In the genomic region with DNA sequence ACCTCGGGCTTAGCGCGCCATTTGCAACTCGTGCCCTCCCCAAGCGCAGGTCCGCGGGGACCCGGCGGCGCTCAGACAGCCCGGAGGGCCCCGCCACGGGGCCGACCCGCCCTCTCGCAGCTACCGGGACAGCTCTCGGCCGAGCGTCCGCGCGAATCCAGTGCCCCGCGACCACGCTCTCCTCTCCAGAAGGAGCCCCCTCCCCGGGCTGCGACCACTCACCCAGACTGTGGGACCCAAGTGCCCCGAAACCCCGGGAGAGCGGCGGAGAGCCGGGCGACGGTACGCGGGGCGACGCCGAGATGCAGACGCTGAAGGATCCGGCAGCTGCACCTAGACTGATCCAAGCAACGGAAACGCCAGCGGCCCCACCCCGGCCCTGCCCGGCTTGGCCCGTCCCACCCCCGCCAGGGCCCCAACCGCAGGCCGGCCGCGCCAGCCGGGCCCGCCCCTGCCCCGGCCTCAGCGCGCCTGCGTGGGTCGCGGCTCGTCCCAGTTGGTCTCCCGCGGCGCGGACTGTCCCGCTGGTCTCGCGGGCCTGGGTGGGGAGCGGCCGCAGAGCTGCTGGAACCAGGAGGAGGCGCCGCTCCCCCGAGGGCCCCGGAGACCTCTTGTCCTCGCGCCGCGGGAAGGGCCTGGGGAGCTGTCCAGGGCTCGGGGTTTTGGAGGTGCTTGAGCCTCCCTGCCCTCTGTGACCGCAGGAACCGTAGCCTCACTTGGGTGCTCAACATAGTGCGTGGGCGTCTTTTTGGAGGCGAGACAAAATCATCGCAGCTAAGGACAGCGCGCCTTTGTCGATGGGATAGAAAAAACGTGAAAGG, we compare ENCODE assay signal across 8 cellular contexts. TPM values are rescaled to one million over a fixed set of nuclear protein-coding genes. Genes with fewer than 3 reads are reported as not detected.
DNase-seq lines count a peak whose midpoint lies in the region; ATAC-seq and TF ChIP-seq lines count a peak whose summit lies in the region.

A gene (minus strand): TSS at position 340 of the 821 bp plus-strand sequence. CDS start 391 bp downstream, outside the sequence.

- DNase-seq in AG08395 (ENCODE audit: low spot score) = peak; percentile 95
- DNase-seq in NCI-H510A treated with DMSO at 0.1 percent for 48 hours (lab: John Stamatoyannopoulos, UW) = peak; percentile 32
- peak; percentile 82 for DNase-seq in activated CD4-positive, alpha-beta T cell treated with anti-CD3 and anti-CD28 coated beads, Interleukin-2, amount 10 ng/mL, durations not matched to agents 7 days and 5 days
- DNase-seq in dermis blood vessel endothelial cell = peak; percentile 91
- peak; percentile 64 for DNase-seq in stimulated activated CD4-positive, alpha-beta T cell treated with anti-CD3 and anti-CD28 coated beads, Interleukin-4, amount 100 ng/mL, for 1 hour

- peak within 1 kb of the TSS; percentile 85 to 97 (median 95) for H3K4me3 ChIP-seq in liver (ENCODE audit: low read depth in 1 of 3, low read length in 3 of 3)

- peak; percentile 19 for TF ChIP-seq CTCF in liver (IDR thresholded peaks at IDR 0.05; ENCODE audit: low read depth, low read length, missing input control)

- peak; percentile 42 to 58 for TF ChIP-seq RAD21 in liver (IDR thresholded peaks at IDR 0.05)

- peak; percentile 86 for ATAC-seq in GM18861 (IDR thresholded peaks at IDR 0.05; ENCODE audit: unreplicated experiment)
- peak; percentile 87 for ATAC-seq in HG03066 (IDR thresholded peaks at IDR 0.05; ENCODE audit: low read depth, unreplicated experiment)

- H3K9ac ChIP-seq in liver (ENCODE audit: low read depth in 1 of 2, low read length in 2 of 2) = peak within 1 kb of the TSS; percentile 81 to 88

- H3K9me3 ChIP-seq in liver (ENCODE audit: control insufficient read depth in 4 of 4, low read length in 3 of 4) = no peaks in the 10 kb centered on the region

- H3K4me1 Mint-ChIP-seq in activated CD4-positive, alpha-beta T cell treated with anti-CD3 and anti-CD28 coated beads, Interleukin-2, amount 10 ng/mL, durations not matched to agents 7 days and 5 days = peaks cover 48% of the 10 kb centered on the region

- H3K27ac Mint-ChIP-seq in activated CD4-positive, alpha-beta T cell treated with anti-CD3 and anti-CD28 coated beads, Interleukin-2, amount 10 ng/mL, durations not matched to agents 7 days and 5 days = peak within 1 kb of the TSS; percentile 100

- peak within 1 kb of the TSS; percentile 87 to 96 for H3K27ac ChIP-seq in liver (ENCODE audit: low read depth in 1 of 2, low read length in 2 of 2)

- no peaks in the 10 kb centered on the region for H3K9me3 Mint-ChIP-seq in activated CD4-positive, alpha-beta T cell treated with anti-CD3 and anti-CD28 coated beads, Interleukin-2, amount 10 ng/mL, durations not matched to agents 7 days and 5 days

- H3K4me3 Mint-ChIP-seq in activated CD4-positive, alpha-beta T cell treated with anti-CD3 and anti-CD28 coated beads, Interleukin-2, amount 10 ng/mL, durations not matched to agents 7 days and 5 days = peak within 1 kb of the TSS; percentile 96

- CTCF ChIA-PET in activated CD4-positive, alpha-beta T cell treated with anti-CD3 and anti-CD28 coated beads, Interleukin-2, amount 10 ng/mL, durations not matched to agents 7 days and 5 days (lab: Charles Lee) = interaction anchor here (1.1 to 1.4 kb wide), 3 partner anchors 8 to 19 kb away, joined by 3 to 5 read pairs (median 4); no protein-coding TSS in a partner anchor

- no peaks in the 10 kb centered on the region for H3K36me3 ChIP-seq in liver (ENCODE audit: control insufficient read depth in 4 of 4, insufficient read depth in 3 of 4, low read depth in 1 of 4, low read length in 3 of 4)

- POLR2A ChIA-PET in activated CD4-positive, alpha-beta T cell treated with anti-CD3 and anti-CD28 coated beads, Interleukin-2, amount 10 ng/mL, durations not matched to agents 7 days and 5 days (lab: Charles Lee) = interaction anchor here (0.5 to 1.0 kb wide), 3 partner anchors 10 to 858 kb away, joined by 3 to 5 read pairs (median 3); no protein-coding TSS in a partner anchor

- no peaks in the 10 kb centered on the region for H3K27me3 ChIP-seq in liver (ENCODE audit: control insufficient read depth in 4 of 4, insufficient read depth in 4 of 4, low read length in 3 of 4)

- H3K36me3 Mint-ChIP-seq in activated CD4-positive, alpha-beta T cell treated with anti-CD3 and anti-CD28 coated beads, Interleukin-2, amount 10 ng/mL, durations not matched to agents 7 days and 5 days (ENCODE audit: low read depth) = peaks cover 31% of the 10 kb centered on the region

- H3K4me1 ChIP-seq in liver (ENCODE audit: control insufficient read depth in 4 of 4, insufficient read depth in 4 of 4, low read length in 3 of 4) = peaks cover 0 to 11% (median 9%) of the 10 kb centered on the region in 4 donors

- WGBS in liver = 1% methylated on average over 90 of the region's 90 CpGs

- peaks cover 40% of the 10 kb centered on the region for H3K27me3 Mint-ChIP-seq in activated CD4-positive, alpha-beta T cell treated with anti-CD3 and anti-CD28 coated beads, Interleukin-2, amount 10 ng/mL, durations not matched to agents 7 days and 5 days

TF ChIP-seq in liver, 16 proteins besides CTCF, POLR2A, EP300 and RAD21:
- TF ChIP-seq SP1 (IDR thresholded peaks at IDR 0.05) = no peak
- no peak for TF ChIP-seq YY1 (IDR thresholded peaks at IDR 0.05)
- no peak for TF ChIP-seq HNF4A (conservative IDR thresholded peaks at IDR 0.05)
- no peak for TF ChIP-seq FOXA1 (IDR thresholded peaks at IDR 0.05)
- no peak for TF ChIP-seq GABPA (IDR thresholded peaks at IDR 0.05 in 1 of 2, conservative IDR thresholded peaks at IDR 0.05 in 1 of 2)
- peak; percentile 45 for TF ChIP-seq TAF1 (conservative IDR thresholded peaks at IDR 0.05)
- TF ChIP-seq JUND (IDR thresholded peaks at IDR 0.05) = no peak
- peak; percentile 95 for TF ChIP-seq EGR1 (IDR thresholded peaks at IDR 0.05; ENCODE audit: low read depth in 2 of 2)
- TF ChIP-seq, protein P1, sequence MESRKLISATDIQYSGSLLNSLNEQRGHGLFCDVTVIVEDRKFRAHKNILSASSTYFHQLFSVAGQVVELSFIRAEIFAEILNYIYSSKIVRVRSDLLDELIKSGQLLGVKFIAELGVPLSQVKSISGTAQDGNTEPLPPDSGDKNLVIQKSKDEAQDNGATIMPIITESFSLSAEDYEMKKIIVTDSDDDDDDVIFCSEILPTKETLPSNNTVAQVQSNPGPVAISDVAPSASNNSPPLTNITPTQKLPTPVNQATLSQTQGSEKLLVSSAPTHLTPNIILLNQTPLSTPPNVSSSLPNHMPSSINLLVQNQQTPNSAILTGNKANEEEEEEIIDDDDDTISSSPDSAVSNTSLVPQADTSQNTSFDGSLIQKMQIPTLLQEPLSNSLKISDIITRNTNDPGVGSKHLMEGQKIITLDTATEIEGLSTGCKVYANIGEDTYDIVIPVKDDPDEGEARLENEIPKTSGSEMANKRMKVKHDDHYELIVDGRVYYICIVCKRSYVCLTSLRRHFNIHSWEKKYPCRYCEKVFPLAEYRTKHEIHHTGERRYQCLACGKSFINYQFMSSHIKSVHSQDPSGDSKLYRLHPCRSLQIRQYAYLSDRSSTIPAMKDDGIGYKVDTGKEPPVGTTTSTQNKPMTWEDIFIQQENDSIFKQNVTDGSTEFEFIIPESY (IDR thresholded peaks at IDR 0.05) = no peak
- TF ChIP-seq NR2F2 (IDR thresholded peaks at IDR 0.05) = peak; percentile 20
- TF ChIP-seq, protein P2, sequence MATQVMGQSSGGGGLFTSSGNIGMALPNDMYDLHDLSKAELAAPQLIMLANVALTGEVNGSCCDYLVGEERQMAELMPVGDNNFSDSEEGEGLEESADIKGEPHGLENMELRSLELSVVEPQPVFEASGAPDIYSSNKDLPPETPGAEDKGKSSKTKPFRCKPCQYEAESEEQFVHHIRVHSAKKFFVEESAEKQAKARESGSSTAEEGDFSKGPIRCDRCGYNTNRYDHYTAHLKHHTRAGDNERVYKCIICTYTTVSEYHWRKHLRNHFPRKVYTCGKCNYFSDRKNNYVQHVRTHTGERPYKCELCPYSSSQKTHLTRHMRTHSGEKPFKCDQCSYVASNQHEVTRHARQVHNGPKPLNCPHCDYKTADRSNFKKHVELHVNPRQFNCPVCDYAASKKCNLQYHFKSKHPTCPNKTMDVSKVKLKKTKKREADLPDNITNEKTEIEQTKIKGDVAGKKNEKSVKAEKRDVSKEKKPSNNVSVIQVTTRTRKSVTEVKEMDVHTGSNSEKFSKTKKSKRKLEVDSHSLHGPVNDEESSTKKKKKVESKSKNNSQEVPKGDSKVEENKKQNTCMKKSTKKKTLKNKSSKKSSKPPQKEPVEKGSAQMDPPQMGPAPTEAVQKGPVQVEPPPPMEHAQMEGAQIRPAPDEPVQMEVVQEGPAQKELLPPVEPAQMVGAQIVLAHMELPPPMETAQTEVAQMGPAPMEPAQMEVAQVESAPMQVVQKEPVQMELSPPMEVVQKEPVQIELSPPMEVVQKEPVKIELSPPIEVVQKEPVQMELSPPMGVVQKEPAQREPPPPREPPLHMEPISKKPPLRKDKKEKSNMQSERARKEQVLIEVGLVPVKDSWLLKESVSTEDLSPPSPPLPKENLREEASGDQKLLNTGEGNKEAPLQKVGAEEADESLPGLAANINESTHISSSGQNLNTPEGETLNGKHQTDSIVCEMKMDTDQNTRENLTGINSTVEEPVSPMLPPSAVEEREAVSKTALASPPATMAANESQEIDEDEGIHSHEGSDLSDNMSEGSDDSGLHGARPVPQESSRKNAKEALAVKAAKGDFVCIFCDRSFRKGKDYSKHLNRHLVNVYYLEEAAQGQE (IDR thresholded peaks at IDR 0.05) = peak; percentile 95
- no peak for TF ChIP-seq FOXA2 (IDR thresholded peaks at IDR 0.05)
- peak in 1 of 2 donors; percentile 24 for TF ChIP-seq RXRA (IDR thresholded peaks at IDR 0.05)
- TF ChIP-seq HNF4G (IDR thresholded peaks at IDR 0.05) = no peak
- TF ChIP-seq, protein P3, sequence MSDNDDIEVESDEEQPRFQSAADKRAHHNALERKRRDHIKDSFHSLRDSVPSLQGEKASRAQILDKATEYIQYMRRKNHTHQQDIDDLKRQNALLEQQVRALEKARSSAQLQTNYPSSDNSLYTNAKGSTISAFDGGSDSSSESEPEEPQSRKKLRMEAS (IDR thresholded peaks at IDR 0.05) = no peak
- TF ChIP-seq, protein P4, sequence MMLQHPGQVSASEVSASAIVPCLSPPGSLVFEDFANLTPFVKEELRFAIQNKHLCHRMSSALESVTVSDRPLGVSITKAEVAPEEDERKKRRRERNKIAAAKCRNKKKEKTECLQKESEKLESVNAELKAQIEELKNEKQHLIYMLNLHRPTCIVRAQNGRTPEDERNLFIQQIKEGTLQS (IDR thresholded peaks at IDR 0.05) = no peak

RNA-seq across cellular contexts. Expression of the gene that starts here (rescaled TPM):
- total RNA-seq in activated CD4-positive, alpha-beta T cell treated with anti-CD3 and anti-CD28 coated beads, Interleukin-2, amount 10 ng/mL, durations not matched to agents 7 days and 5 days = 100 to 1,000 TPM; 224 to 260 TPM
- total RNA-seq in dermis blood vessel endothelial cell = 373 and 483 TPM in 2 replicates
- total RNA-seq in liver = 10 to 100 TPM; 82.5 to 91.6 TPM
- 100 to 1,000 TPM in 1 of 2 donors, 10 to 100 TPM in 1; 71.0 to 131 TPM for polyA plus RNA-seq in liver

Comparison
In these comparisons a context has a peak if more than half of its experiments do, and no peak if none do; other contexts are left out.
1. Peak in every context shown above with its lines: DNase-seq, ATAC-seq, H3K4me3 ChIP-seq and H3K27ac ChIP-seq.
2. DNase-seq: peak in every context shown above with its lines; median percentile 95 in AG08395; 91 in dermis blood vessel endothelial cell; 82 in activated CD4-positive, alpha-beta T cell treated with anti-CD3 and anti-CD28 coated beads, Interleukin-2, amount 10 ng/mL, durations not matched to agents 7 days and 5 days; 64 in stimulated activated CD4-positive, alpha-beta T cell treated with anti-CD3 and anti-CD28 coated beads, Interleukin-4, amount 100 ng/mL, for 1 hour; 32 in NCI-H510A treated with DMSO at 0.1 percent for 48 hours.